In the genomic region with DNA sequence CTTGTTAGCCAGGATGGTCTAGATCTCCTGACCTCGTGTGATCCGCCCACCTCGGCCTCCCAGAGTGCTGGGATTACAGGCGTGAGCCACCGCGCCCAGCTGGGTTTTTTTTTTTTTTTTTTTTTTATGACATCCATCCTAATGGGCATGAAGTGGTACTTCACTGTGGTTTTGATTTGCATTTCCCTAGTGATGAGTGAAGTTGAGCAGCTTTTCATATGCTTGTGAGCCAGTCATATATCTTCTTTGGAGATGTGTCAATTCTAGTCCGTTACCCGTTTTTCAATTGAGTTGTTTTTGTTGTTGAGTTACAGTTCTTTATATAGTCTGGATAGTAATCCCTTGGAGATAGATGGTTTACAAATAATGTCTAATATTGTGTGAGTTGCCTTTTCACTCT, we compare ENCODE assay signal across 30 cellular contexts.
"Had no signal": no experiment of that assay in that cellular context is flagged by ENCODE, and none has a peak within 500 bp of the region (broad histone marks: within the 10 kb centered on the region; RNA-seq: fewer than 3 reads in every experiment).

No MANE protein-coding gene starts in this region.

- H3K4me2 ChIP-seq: hepatocyte had no signal

- ATAC-seq: activated T-cell treated with anti-CD3 and anti-CD28 coated beads, Interleukin-2, amount 50 U/mL, for 4 hours; effector memory CD8-positive, alpha-beta T cell; gastrocnemius medialis; left cardiac atrium; left ventricle myocardium superior; pancreas had no signal

- H2AFZ ChIP-seq: hepatocyte had no signal

- H3K27ac Mint-ChIP-seq: activated naive CD4-positive, alpha-beta T cell treated with anti-CD3 and anti-CD28 coated beads, Interleukin-2, amount 10 ng/mL, durations not matched to agents 7 days and 5 days; activated naive CD8-positive, alpha-beta T cell treated with anti-CD3 and anti-CD28 coated beads, Interleukin-2, amount 10 ng/mL, durations not matched to agents 7 days and 5 days; brain; mesothelial cell of epicardium had no signal

- H3K4me1 Mint-ChIP-seq: activated naive CD4-positive, alpha-beta T cell treated with anti-CD3 and anti-CD28 coated beads, Interleukin-2, amount 10 ng/mL, durations not matched to agents 7 days and 5 days; brain; mesothelial cell of epicardium had no signal

- H3K4me3 Mint-ChIP-seq: activated naive CD4-positive, alpha-beta T cell treated with anti-CD3 and anti-CD28 coated beads, Interleukin-2, amount 10 ng/mL, durations not matched to agents 7 days and 5 days; activated naive CD8-positive, alpha-beta T cell treated with anti-CD3 and anti-CD28 coated beads, Interleukin-2, amount 10 ng/mL, durations not matched to agents 7 days and 5 days; activated T-cell treated with anti-CD3 and anti-CD28 coated beads, Interleukin-2, amount 50 U/mL, for 4 hours; brain; effector memory CD8-positive, alpha-beta T cell; mesothelial cell of epicardium; naive B cell had no signal

- H3K9me3 ChIP-seq: ascending aorta, gastrocnemius medialis, pancreas, prostate gland, sigmoid colon, suprapubic skin, tibial nerve had no signal

- H3K4me3 ChIP-seq: ascending aorta, cardiac muscle cell, coronary artery, gastrocnemius medialis, hepatocyte, pancreas, prostate gland, sigmoid colon, suprapubic skin, tibial nerve had no signal

- H3K4me1 ChIP-seq: gastrocnemius medialis, pancreas, prostate gland, sigmoid colon had no signal

- H3K27me3 Mint-ChIP-seq: activated naive CD4-positive, alpha-beta T cell treated with anti-CD3 and anti-CD28 coated beads, Interleukin-2, amount 10 ng/mL, durations not matched to agents 7 days and 5 days; activated naive CD8-positive, alpha-beta T cell treated with anti-CD3 and anti-CD28 coated beads, Interleukin-2, amount 10 ng/mL, durations not matched to agents 7 days and 5 days; brain; effector memory CD8-positive, alpha-beta T cell; naive B cell had no signal

- H3K27me3 ChIP-seq: ascending aorta, cardiac muscle cell, gastrocnemius medialis, hepatocyte, pancreas, sigmoid colon, suprapubic skin, tibial nerve had no signal

- DNase-seq: activated CD4-positive, alpha-beta T cell treated with anti-CD3 and anti-CD28 coated beads for 1 hour; activated CD8-positive, alpha-beta memory T cell treated with anti-CD3 and anti-CD28 coated beads, Interleukin-2, amount 50 U/mL, for 48 hours; activated gamma-delta T cell; activated naive CD4-positive, alpha-beta T cell treated with anti-CD3 and anti-CD28 coated beads, Interleukin-2, amount 10 ng/mL, durations not matched to agents 7 days and 5 days; activated naive CD8-positive, alpha-beta T cell treated with anti-CD3 and anti-CD28 coated beads, Interleukin-2, amount 10 ng/mL, durations not matched to agents 7 days and 5 days; activated T-cell treated with anti-CD3 and anti-CD28 coated beads, Interleukin-2, amount 50 U/mL, for 4 hours; effector memory CD8-positive, alpha-beta T cell; erythroblast; glutamatergic neuron; left cardiac atrium; left ventricle myocardium superior; naive B cell; pancreas; retina; sigmoid colon; small intestine; stimulated activated CD4-positive, alpha-beta T cell treated with anti-CD3 and anti-CD28 coated beads, Interleukin-1b, Interleukin-23, amount 100 ng/mL, for 48 hours; stimulated activated CD4-positive, alpha-beta T cell treated with anti-CD3 and anti-CD28 coated beads, Interleukin-4, amount 100 ng/mL, for 4 hours; stimulated activated CD8-positive, alpha-beta memory T cell treated with anti-CD3 and anti-CD28 coated beads, Interleukin-4, amount 100 ng/mL, for 48 hours; stimulated activated naive CD4-positive, alpha-beta T cell had no signal

- H3K27ac ChIP-seq: ascending aorta, cardiac muscle cell, coronary artery, gastrocnemius medialis, hepatocyte, pancreas, prostate gland, sigmoid colon, suprapubic skin, tibial nerve had no signal
